Comparison of ENCODE assay signal across 9 cellular contexts in the genomic region with DNA sequence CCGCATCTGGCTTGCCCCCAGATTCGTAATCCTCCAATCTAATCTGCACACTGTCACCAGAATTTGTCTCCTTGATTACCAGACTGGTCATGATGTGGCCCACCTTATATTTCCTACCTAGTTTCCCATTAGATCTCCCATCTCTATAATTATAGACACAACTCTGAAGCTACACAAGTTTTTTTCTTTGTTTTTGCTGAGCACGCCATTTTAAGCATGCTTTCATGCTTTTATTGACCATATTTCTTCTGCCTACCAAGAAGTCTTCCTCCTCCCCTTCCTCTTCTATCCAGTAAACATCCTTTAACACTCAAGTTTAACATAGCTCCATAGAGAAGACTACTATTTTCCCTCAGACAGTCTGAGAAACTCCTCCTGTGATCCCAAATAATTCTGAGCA. TPM values are rescaled to one million over a fixed set of nuclear protein-coding genes. Genes with fewer than 3 reads are reported as not detected.
"Had no signal": no experiment of that assay in that cellular context is flagged by ENCODE, and none has a peak within 500 bp of the region (broad histone marks: within the 10 kb centered on the region; RNA-seq: fewer than 3 reads in every experiment).

No MANE protein-coding gene starts in this region.

- H3K36me3 ChIP-seq: HAP-1 had no signal

- DNase-seq: GM23248, GOT3, H7, HFFc6, KG1 had no signal

- H3K4me3 ChIP-seq: GM23248, HAP-1 had no signal

- H2AFZ ChIP-seq: GM23248 had no signal

- ATAC-seq: HCT116 had no signal

- H3K27ac ChIP-seq: GM23248, HL-60 had no signal

- H3K4me1 ChIP-seq: HAP-1 had no signal

- H3K9me3 ChIP-seq: HAP-1 had no signal

- H3K9ac ChIP-seq: GM23248 had no signal

RNA-seq across cellular contexts. Expression of gene DEPDC7, which starts 24.3 kb away (rescaled TPM):
- polyA plus RNA-seq: IgD-negative memory B cell had no signal
